Comparison of ENCODE assay signal across 8 cellular contexts in the genomic region with DNA sequence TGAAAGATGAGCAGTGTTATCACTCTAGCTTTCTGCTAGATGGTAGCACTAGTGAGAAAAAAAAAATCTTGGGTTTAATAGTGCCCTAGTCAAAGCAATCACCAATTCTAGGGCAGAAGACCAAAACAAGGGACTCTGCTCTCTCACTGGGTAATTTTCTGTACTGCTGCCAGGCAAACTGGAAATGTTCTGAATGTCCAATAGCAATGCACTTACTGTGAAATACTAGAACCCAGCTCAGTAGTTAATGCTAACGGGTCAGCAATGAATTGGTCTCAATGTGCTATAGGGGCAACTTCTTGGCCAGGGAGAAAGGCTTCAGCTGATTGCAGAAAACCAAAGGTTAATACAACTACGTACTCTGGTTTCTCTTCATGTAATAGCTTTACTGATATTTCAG. TPM values are rescaled to one million over a fixed set of nuclear protein-coding genes. Genes with fewer than 3 reads are reported as not detected.
DNase-seq lines count a peak whose midpoint lies in the region; ATAC-seq and TF ChIP-seq lines count a peak whose summit lies in the region.

No MANE protein-coding gene starts in this region.

- CTCF ChIA-PET in activated B cell treated with CpG ODN at 0.5 μM for 24 hours (lab: Charles Lee), result interaction anchor here (1.3 to 2.1 kb wide), 2 partner anchors 52 to 54 kb away, joined by 3 to 7 read pairs; a partner anchor contains a TSS

- DNase-seq in activated B cell treated with CpG ODN at 0.5 μM for 24 hours (no peak), NK-92 (lab: John Stamatoyannopoulos, UW; ENCODE audit: unreplicated experiment) (no peak), cortex of kidney (lab: John Stamatoyannopoulos, UW) (no peak)
- DNase-seq in stimulated activated naive CD4-positive, alpha-beta T cell (lab: John Stamatoyannopoulos, UW), result no peak

- H3K4me3 ChIP-seq in GM08714 (ENCODE audit: low read length) (peak overlapping the region; percentile 52), gastroesophageal sphincter (peak overlapping the region; percentile 48 to 69), skin epidermis (peak overlapping the region; percentile 44 to 61 (median 58))

- no peaks in the 10 kb centered on the region for H3K9me3 ChIP-seq in gastroesophageal sphincter

- intact Hi-C loops in activated B cell treated with CpG ODN at 0.5 μM for 24 hours (cut with micrococcal nuclease), result no loop called here

- no peak for TF ChIP-seq POLR2A in gastroesophageal sphincter (IDR thresholded peaks at IDR 0.05)

- H3K27ac Mint-ChIP-seq in activated B cell treated with CpG ODN at 0.5 μM for 24 hours, result peak overlapping the region; percentile 8

- no peaks in the 10 kb centered on the region for H3K27me3 Mint-ChIP-seq in activated B cell treated with CpG ODN at 0.5 μM for 24 hours

- ATAC-seq in activated B cell treated with CpG ODN at 0.5 μM for 24 hours (ENCODE audit: low read depth) (no peak), gastroesophageal sphincter (no peak), GM18868 (IDR thresholded peaks at IDR 0.05; ENCODE audit: unreplicated experiment) (no peak)

- no peak for TF ChIP-seq CTCF in activated B cell treated with CpG ODN at 0.5 μM for 24 hours (IDR thresholded peaks at IDR 0.05)
- TF ChIP-seq CTCF in gastroesophageal sphincter (IDR thresholded peaks at IDR 0.05), result no peak

- peak overlapping the region; percentile 52 for H3K4me3 Mint-ChIP-seq in activated B cell treated with CpG ODN at 0.5 μM for 24 hours

- no peaks in the 10 kb centered on the region for H3K9me3 Mint-ChIP-seq in activated B cell treated with CpG ODN at 0.5 μM for 24 hours

- no peaks in the 10 kb centered on the region for H3K27me3 ChIP-seq in gastroesophageal sphincter

- POLR2A ChIA-PET in activated B cell treated with CpG ODN at 0.5 μM for 24 hours (lab: Charles Lee), result interaction anchor here (0.5 to 1.4 kb wide), 3 partner anchors 13 to 52 kb away, joined by 3 to 5 read pairs (median 4); a partner anchor contains a TSS

- no peak for TF ChIP-seq EP300 in gastroesophageal sphincter (IDR thresholded peaks at IDR 0.05)

- 5 to 7% methylated on average over 2 of the region's 2 CpGs for WGBS in gastroesophageal sphincter (ENCODE audit: low coverage in 1 of 2), 2 donors

- H3K4me1 ChIP-seq in gastroesophageal sphincter, result peaks cover 0 to 70% (median 11%) of the 10 kb centered on the region in 3 donors

- peaks cover 13% of the 10 kb centered on the region for H3K36me3 Mint-ChIP-seq in activated B cell treated with CpG ODN at 0.5 μM for 24 hours (ENCODE audit: low read depth)

- H3K27ac ChIP-seq in gastroesophageal sphincter (peak overlapping the region; percentile 82 to 90 (median 89)), skin epidermis (peak overlapping the region in 19 of 21 experiments; percentile 16 to 99 (median 96))

- peaks cover 51% of the 10 kb centered on the region for H3K4me1 Mint-ChIP-seq in activated B cell treated with CpG ODN at 0.5 μM for 24 hours

- no peaks in the 10 kb centered on the region for H3K36me3 ChIP-seq in gastroesophageal sphincter

RNA-seq across cellular contexts. Expression of a gene that starts 2.2 kb away (rescaled TPM):
- total RNA-seq in activated B cell treated with CpG ODN at 0.5 μM for 24 hours, result 29.5 and 36.8 TPM in 2 replicates
- 10 to 100 TPM; 26.7 to 54.9 (median 33.3) TPM for total RNA-seq in gastroesophageal sphincter

RNA-seq across cellular contexts. Expression of a gene that starts 51.9 kb away (rescaled TPM):
- total RNA-seq in activated B cell treated with CpG ODN at 0.5 μM for 24 hours, result 330 and 354 TPM in 2 replicates
- 100 to 1,000 TPM; 197 to 324 (median 245) TPM for total RNA-seq in gastroesophageal sphincter
